Comparison of ENCODE assay signal across 18 cellular contexts in the genomic region with DNA sequence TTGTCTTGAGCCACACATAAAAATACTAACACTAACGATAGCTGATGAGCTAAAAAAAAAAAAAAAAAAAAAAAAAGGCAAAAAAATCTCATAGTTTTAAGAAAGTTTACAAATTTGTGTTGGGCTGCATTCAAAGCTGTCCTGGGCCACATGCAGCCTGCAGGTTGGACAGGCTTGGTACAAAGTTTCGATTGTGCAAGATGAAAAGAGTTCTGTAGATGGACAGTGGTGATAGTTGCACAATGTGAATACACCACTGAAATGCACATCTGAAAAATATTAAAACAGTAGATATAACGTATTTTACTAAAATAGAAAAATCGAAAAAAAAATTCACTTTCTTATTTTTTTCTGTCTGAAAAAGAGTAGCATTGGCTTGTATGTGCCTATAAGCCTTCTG.
"Had no signal": no experiment of that assay in that cellular context is flagged by ENCODE, and none has a peak within 500 bp of the region (broad histone marks: within the 10 kb centered on the region; RNA-seq: fewer than 3 reads in every experiment).

No MANE protein-coding gene starts in this region.

- H3K27ac Mint-ChIP-seq: activated naive CD4-positive, alpha-beta T cell treated with anti-CD3 and anti-CD28 coated beads, Interleukin-2, amount 50 U/mL, for 24 hours; brain; natural killer cell treated with Interleukin-12 subunit alpha and Interleukin-12 subunit beta and Interleukin-15 and Interleukin-18, amount 100 ng/mL, for 72 hours; WTC11 had no signal

- H3K4me1 Mint-ChIP-seq: brain, WTC11 had no signal

- H3K27me3 Mint-ChIP-seq: activated naive CD4-positive, alpha-beta T cell treated with anti-CD3 and anti-CD28 coated beads, Interleukin-2, amount 50 U/mL, for 24 hours; effector memory CD8-positive, alpha-beta T cell; natural killer cell treated with Interleukin-12 subunit alpha and Interleukin-12 subunit beta and Interleukin-15 and Interleukin-18, amount 100 ng/mL, for 72 hours had no signal

- H3K27me3 ChIP-seq: esophagus squamous epithelium, foreskin keratinocyte had no signal

- H3K4me3 ChIP-seq: esophagus squamous epithelium, lower lobe of right lung, prostate gland had no signal

- H3K4me3 Mint-ChIP-seq: activated naive CD4-positive, alpha-beta T cell treated with anti-CD3 and anti-CD28 coated beads, Interleukin-2, amount 50 U/mL, for 24 hours; brain; effector memory CD8-positive, alpha-beta T cell; natural killer cell treated with Interleukin-12 subunit alpha and Interleukin-12 subunit beta and Interleukin-15 and Interleukin-18, amount 100 ng/mL, for 72 hours; WTC11 had no signal

- H3K9me3 ChIP-seq: prostate gland had no signal

- H3K4me1 ChIP-seq: esophagus squamous epithelium, foreskin keratinocyte, lower lobe of right lung, prostate gland had no signal

- H3K27ac ChIP-seq: esophagus squamous epithelium, foreskin keratinocyte, lower lobe of right lung, prostate gland had no signal

- DNase-seq: activated gamma-delta T cell treated with Interleukin-2 at 50 U/mL for 16 hours; activated T-cell treated with anti-CD3 and anti-CD28 coated beads, Interleukin-2, amount 50 U/mL, for 1 hour; aorta; caudate nucleus; dermis blood vessel endothelial cell; effector memory CD8-positive, alpha-beta T cell; esophagus squamous epithelium; left colon; lower lobe of right lung; stimulated activated CD4-positive, alpha-beta T cell treated with anti-CD3 and anti-CD28 coated beads, Interleukin-4, amount 100 ng/mL, for 24 hours; stimulated activated naive CD8-positive, alpha-beta T cell treated with anti-CD3 and anti-CD28 coated beads, Interleukin-15, Interleukin-2, amounts not matched to agents 100 U/mL and 50 U/mL, for 24 hours; T-helper 9 cell had no signal
